Comparison of ENCODE assay signal across 18 cellular contexts in genomic region chr12:54220567-54220966, GRCh38. TPM values are rescaled to one million over a fixed set of nuclear protein-coding genes. Genes with fewer than 3 reads are reported as not detected.
DNase-seq lines count a peak whose midpoint lies in the region; ATAC-seq and TF ChIP-seq lines count a peak whose summit lies in the region.
"Had no signal": no experiment of that assay in that cellular context is flagged by ENCODE, and none has a peak within 500 bp of the region (broad histone marks: within the 10 kb centered on the region; RNA-seq: fewer than 3 reads in every experiment).

No MANE protein-coding gene starts in this region.

- POLR2A ChIA-PET in activated CD4-positive, alpha-beta T cell treated with anti-CD3 and anti-CD28 coated beads, Interleukin-2, amount 10 ng/mL, durations not matched to agents 7 days and 5 days (lab: Charles Lee), result no interaction called here
- POLR2A ChIA-PET in PC-3 (lab: Charles Lee; ENCODE audit: unreplicated experiment), result no interaction called here

- no peak for DNase-seq in activated CD4-positive, alpha-beta T cell treated with anti-CD3 and anti-CD28 coated beads, Interleukin-2, amount 10 ng/mL, durations not matched to agents 24 days and 14 days
- no peak for DNase-seq in activated CD4-positive, alpha-beta T cell treated with anti-CD3 and anti-CD28 coated beads, Interleukin-2, amount 10 ng/mL, durations not matched to agents 7 days and 5 days
- DNase-seq in PC-3 (no peak), glutamatergic neuron (no peak), NCI-H128 (lab: John Stamatoyannopoulos, UW; ENCODE audit: unreplicated experiment) (no peak)
- DNase-seq: 8988T, activated gamma-delta T cell, NCI-H1048 had no signal

- no peaks in the 10 kb centered on the region for H3K9me2 ChIP-seq in PC-3 (replicated peaks; ENCODE audit: low read length)

- H3K9ac ChIP-seq in PC-3 (ENCODE audit: low read length) (no peak overlapping the region), skeletal muscle satellite cell (ENCODE audit: low read depth, low read length) (peak overlapping the region; percentile 49)

- H3K9me3 Mint-ChIP-seq in activated CD4-positive, alpha-beta T cell treated with anti-CD3 and anti-CD28 coated beads, Interleukin-2, amount 10 ng/mL, durations not matched to agents 24 days and 14 days, result no peaks in the 10 kb centered on the region
- no peaks in the 10 kb centered on the region for H3K9me3 Mint-ChIP-seq in activated CD4-positive, alpha-beta T cell treated with anti-CD3 and anti-CD28 coated beads, Interleukin-2, amount 10 ng/mL, durations not matched to agents 7 days and 5 days
- H3K9me3 Mint-ChIP-seq in glutamatergic neuron (ENCODE audit: unreplicated experiment), result no peaks in the 10 kb centered on the region
- H3K9me3 Mint-ChIP-seq: CD8-positive, alpha-beta T cell; immature natural killer cell had no signal

- peaks cover 20% of the 10 kb centered on the region for H3K4me1 Mint-ChIP-seq in activated CD4-positive, alpha-beta T cell treated with anti-CD3 and anti-CD28 coated beads, Interleukin-2, amount 10 ng/mL, durations not matched to agents 24 days and 14 days
- H3K4me1 Mint-ChIP-seq in activated CD4-positive, alpha-beta T cell treated with anti-CD3 and anti-CD28 coated beads, Interleukin-2, amount 10 ng/mL, durations not matched to agents 7 days and 5 days, result peaks cover 37% of the 10 kb centered on the region
- H3K4me1 Mint-ChIP-seq in glutamatergic neuron (ENCODE audit: low read depth, unreplicated experiment), result peaks cover 2% of the 10 kb centered on the region

- H3K4me2 ChIP-seq in PC-3 (ENCODE audit: low read length) (peak overlapping the region; percentile 55; the same call in 1 of the 2 replicates), skeletal muscle satellite cell (ENCODE audit: low read length) (no peak overlapping the region)

- intact Hi-C loops in activated CD4-positive, alpha-beta T cell treated with anti-CD3 and anti-CD28 coated beads, Interleukin-2, amount 10 ng/mL, durations not matched to agents 24 days and 14 days (cut with micrococcal nuclease), result loop anchor here (1.0 to 2.0 kb wide), 2 partner anchors 139 to 148 kb away; no protein-coding TSS in a partner anchor
- intact Hi-C loops in PC-3 (cut with micrococcal nuclease), result loop anchor here (1.0 kb wide), 1 partner anchor 141 kb away; no protein-coding TSS in a partner anchor

- H3K27ac Mint-ChIP-seq in activated CD4-positive, alpha-beta T cell treated with anti-CD3 and anti-CD28 coated beads, Interleukin-2, amount 10 ng/mL, durations not matched to agents 24 days and 14 days, result no peak overlapping the region
- H3K27ac Mint-ChIP-seq in activated CD4-positive, alpha-beta T cell treated with anti-CD3 and anti-CD28 coated beads, Interleukin-2, amount 10 ng/mL, durations not matched to agents 7 days and 5 days, result no peak overlapping the region
- no peak overlapping the region for H3K27ac Mint-ChIP-seq in glutamatergic neuron (ENCODE audit: unreplicated experiment)
- H3K27ac Mint-ChIP-seq: CD8-positive, alpha-beta T cell; immature natural killer cell had no signal

- H3K4me3 ChIP-seq in PC-3 (ENCODE audit: low read length) (no peak overlapping the region), skeletal muscle satellite cell (ENCODE audit: low read length) (no peak overlapping the region)
- H3K4me3 ChIP-seq: Peyer's patch, prostate gland, SJSA1, tibial nerve had no signal

- peaks cover 16% of the 10 kb centered on the region for H3K4me1 ChIP-seq in PC-3 (ENCODE audit: insufficient read depth, low read length)
- H3K4me1 ChIP-seq in skeletal muscle satellite cell (ENCODE audit: control insufficient read depth, insufficient read depth, low read length), result peaks cover 34% of the 10 kb centered on the region

- ATAC-seq in PC-3, result no peak
- no peak for ATAC-seq in GM21528 (IDR thresholded peaks at IDR 0.05; ENCODE audit: low FRiP score, unreplicated experiment)
- no peak for ATAC-seq in GM21619 (IDR thresholded peaks at IDR 0.05; ENCODE audit: unreplicated experiment)

- no peaks in the 10 kb centered on the region for H3K36me3 Mint-ChIP-seq in activated CD4-positive, alpha-beta T cell treated with anti-CD3 and anti-CD28 coated beads, Interleukin-2, amount 10 ng/mL, durations not matched to agents 24 days and 14 days (ENCODE audit: low read depth)
- H3K36me3 Mint-ChIP-seq in activated CD4-positive, alpha-beta T cell treated with anti-CD3 and anti-CD28 coated beads, Interleukin-2, amount 10 ng/mL, durations not matched to agents 7 days and 5 days (ENCODE audit: low read depth), result no peaks in the 10 kb centered on the region
- no peaks in the 10 kb centered on the region for H3K36me3 Mint-ChIP-seq in glutamatergic neuron (ENCODE audit: unreplicated experiment)
- H3K36me3 Mint-ChIP-seq: brain; CD8-positive, alpha-beta T cell; immature natural killer cell had no signal

- no peaks in the 10 kb centered on the region for H3F3A ChIP-seq in PC-3 (ENCODE audit: low read length, unreplicated experiment)

- H3K27me3 Mint-ChIP-seq in activated CD4-positive, alpha-beta T cell treated with anti-CD3 and anti-CD28 coated beads, Interleukin-2, amount 10 ng/mL, durations not matched to agents 24 days and 14 days, result peaks cover 11% of the 10 kb centered on the region
- peaks cover 10% of the 10 kb centered on the region for H3K27me3 Mint-ChIP-seq in activated CD4-positive, alpha-beta T cell treated with anti-CD3 and anti-CD28 coated beads, Interleukin-2, amount 10 ng/mL, durations not matched to agents 7 days and 5 days
- peaks cover 15% of the 10 kb centered on the region for H3K27me3 Mint-ChIP-seq in glutamatergic neuron (ENCODE audit: unreplicated experiment)

- H3K36me3 ChIP-seq in PC-3 (ENCODE audit: low read depth, low read length) (no peaks in the 10 kb centered on the region), skeletal muscle satellite cell (ENCODE audit: insufficient read depth, low read length) (no peaks in the 10 kb centered on the region)
- H3K36me3 ChIP-seq: Peyer's patch, prostate gland, SJSA1, tibial nerve had no signal

- H3K27me3 ChIP-seq in PC-3 (ENCODE audit: low read length), result no peaks in the 10 kb centered on the region
- H3K27me3 ChIP-seq in skeletal muscle satellite cell (ENCODE audit: control insufficient read depth, insufficient read depth, low read length), result no peaks in the 10 kb centered on the region
- H3K27me3 ChIP-seq: SJSA1 had no signal

- H3K27ac ChIP-seq in PC-3 (ENCODE audit: low read length), result no peak overlapping the region
- H3K27ac ChIP-seq: Peyer's patch, prostate gland, SJSA1, tibial nerve had no signal

- no peaks in the 10 kb centered on the region for H3K9me3 ChIP-seq in PC-3 (ENCODE audit: low read length)
- H3K9me3 ChIP-seq in skeletal muscle satellite cell (replicated peaks; ENCODE audit: low read length), result no peaks in the 10 kb centered on the region
- H3K9me3 ChIP-seq: Peyer's patch, prostate gland, SJSA1, tibial nerve had no signal

- peak overlapping the region; percentile 72 for H2AFZ ChIP-seq in PC-3 (ENCODE audit: low read length)

- TF ChIP-seq CTCF in PC-3 (conservative IDR thresholded peaks at IDR 0.05; ENCODE audit: low read depth, low read length) (no peak), glutamatergic neuron (IDR thresholded peaks at IDR 0.05; ENCODE audit: partially characterized antibody, unreplicated experiment) (no peak)

- H4K20me1 ChIP-seq in PC-3 (ENCODE audit: low read length), result no peaks in the 10 kb centered on the region

- CTCF ChIA-PET in activated CD4-positive, alpha-beta T cell treated with anti-CD3 and anti-CD28 coated beads, Interleukin-2, amount 10 ng/mL, durations not matched to agents 7 days and 5 days (lab: Charles Lee), result interaction anchor here (0.6 to 2.9 kb wide), 7 partner anchors 9 to 159 kb away, joined by 3 to 8 read pairs (median 4); no protein-coding TSS in a partner anchor
- CTCF ChIA-PET in PC-3 (lab: Charles Lee), result interaction anchor here (1.0 kb wide), 1 partner anchor 105 kb away, joined by 4 read pairs; the partner anchor contains the start of gene COPZ1

- no TSS peak for BruUV-seq in PC-3 (replicated peaks; lab: Mats Ljungman, UMichigan)

- H3K79me2 ChIP-seq in PC-3 (ENCODE audit: low read length), result no peaks in the 10 kb centered on the region

- peak overlapping the region; percentile 12 for H3K4me3 Mint-ChIP-seq in activated CD4-positive, alpha-beta T cell treated with anti-CD3 and anti-CD28 coated beads, Interleukin-2, amount 10 ng/mL, durations not matched to agents 24 days and 14 days
- H3K4me3 Mint-ChIP-seq in activated CD4-positive, alpha-beta T cell treated with anti-CD3 and anti-CD28 coated beads, Interleukin-2, amount 10 ng/mL, durations not matched to agents 7 days and 5 days, result no peak overlapping the region
- H3K4me3 Mint-ChIP-seq in glutamatergic neuron (ENCODE audit: unreplicated experiment), result peak overlapping the region; percentile 23
- H3K4me3 Mint-ChIP-seq: brain; CD8-positive, alpha-beta T cell; immature natural killer cell had no signal

RNA-seq across cellular contexts. Expression of gene SMUG1, which starts 31.8 kb away (rescaled TPM):
- 28.2 and 28.8 TPM in 2 replicates for total RNA-seq in activated CD4-positive, alpha-beta T cell treated with anti-CD3 and anti-CD28 coated beads, Interleukin-2, amount 10 ng/mL, durations not matched to agents 24 days and 14 days
- total RNA-seq in activated CD4-positive, alpha-beta T cell treated with anti-CD3 and anti-CD28 coated beads, Interleukin-2, amount 10 ng/mL, durations not matched to agents 7 days and 5 days, result 10 to 100 TPM; 24.3 to 27.8 TPM
- total RNA-seq in PC-3 (2014; rRNA removed) (69.8 and 93.5 TPM in 2 replicates), glutamatergic neuron (ENCODE audit: unreplicated experiment) (39.3 TPM)
- 27.7 and 30.2 TPM in 2 replicates for total RNA-seq in skeletal muscle satellite cell (2012; rRNA removed)

RNA-seq across cellular contexts. Expression of gene CBX5, which starts 59.4 kb away (rescaled TPM):
- 108 and 113 TPM in 2 replicates for total RNA-seq in activated CD4-positive, alpha-beta T cell treated with anti-CD3 and anti-CD28 coated beads, Interleukin-2, amount 10 ng/mL, durations not matched to agents 24 days and 14 days
- 100 to 1,000 TPM; 145 to 170 TPM for total RNA-seq in activated CD4-positive, alpha-beta T cell treated with anti-CD3 and anti-CD28 coated beads, Interleukin-2, amount 10 ng/mL, durations not matched to agents 7 days and 5 days
- total RNA-seq in PC-3 (2014; rRNA removed), result 14.6 and 14.9 TPM in 2 replicates
- total RNA-seq in glutamatergic neuron (ENCODE audit: unreplicated experiment), result 225 TPM
- total RNA-seq in skeletal muscle satellite cell (2012; rRNA removed), result 33.0 and 35.6 TPM in 2 replicates

RNA-seq across cellular contexts. Expression of gene HNRNPA1, which starts 60.0 kb away (rescaled TPM):
- 1,861 and 1,892 TPM in 2 replicates for total RNA-seq in activated CD4-positive, alpha-beta T cell treated with anti-CD3 and anti-CD28 coated beads, Interleukin-2, amount 10 ng/mL, durations not matched to agents 24 days and 14 days
- 1,000 to 10,000 TPM; 1,432 to 1,554 TPM for total RNA-seq in activated CD4-positive, alpha-beta T cell treated with anti-CD3 and anti-CD28 coated beads, Interleukin-2, amount 10 ng/mL, durations not matched to agents 7 days and 5 days
- total RNA-seq in PC-3 (2014; rRNA removed) (465 and 516 TPM in 2 replicates), glutamatergic neuron (ENCODE audit: unreplicated experiment) (1,556 TPM)
- total RNA-seq in skeletal muscle satellite cell (2012; rRNA removed), result 230 and 240 TPM in 2 replicates
